31 cellular contexts compared by ENCODE assay signal in the genomic region with DNA sequence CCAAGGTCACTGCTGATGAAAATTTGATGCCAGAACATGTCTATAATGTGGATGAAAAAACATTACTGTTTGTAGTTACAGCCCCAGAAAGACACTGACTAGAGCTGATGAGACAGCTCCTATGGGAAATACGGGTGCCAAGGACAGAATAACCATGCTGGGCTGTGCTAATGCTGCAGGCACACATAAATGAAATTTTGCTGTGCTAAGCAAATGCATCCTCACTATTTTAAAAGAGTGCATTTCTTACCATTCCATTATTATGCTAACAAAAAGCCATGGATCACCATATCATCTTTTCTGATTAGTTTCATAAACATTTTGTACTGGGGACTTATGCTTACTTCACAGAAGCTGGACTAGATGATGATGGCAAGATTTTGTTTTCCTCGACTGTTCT.
"Had no signal": no experiment of that assay in that cellular context is flagged by ENCODE, and none has a peak within 500 bp of the region (broad histone marks: within the 10 kb centered on the region; RNA-seq: fewer than 3 reads in every experiment).

No MANE protein-coding gene starts in this region.

- DNase-seq: activated CD4-positive, alpha-beta memory T cell treated with anti-CD3 and anti-CD28 coated beads, Interleukin-2, amount 10 ng/mL, durations not matched to agents 7 days and 5 days; activated CD4-positive, alpha-beta T cell treated with anti-CD3 and anti-CD28 coated beads for 1 hour; activated CD4-positive, alpha-beta T cell treated with anti-CD3 and anti-CD28 coated beads for 36 hours; activated CD4-positive, alpha-beta T cell treated with anti-CD3 and anti-CD28 coated beads for 48 hours; activated CD4-positive, alpha-beta T cell treated with anti-CD3 and anti-CD28 coated beads, Interleukin-2, amount 10 ng/mL, durations not matched to agents 7 days and 5 days; activated CD4-positive, alpha-beta T cell treated with anti-CD3 and anti-CD28 coated beads, Interleukin-2, amount 50 U/mL, for 48 hours; activated CD4-positive, CD25-positive, alpha-beta regulatory T cell; activated CD8-positive, alpha-beta memory T cell treated with anti-CD3 and anti-CD28 coated beads for 24 hours; activated CD8-positive, alpha-beta memory T cell treated with anti-CD3 and anti-CD28 coated beads, Interleukin-2, amount 10 ng/mL, durations not matched to agents 7 days and 5 days; activated CD8-positive, alpha-beta memory T cell treated with anti-CD3 and anti-CD28 coated beads, Interleukin-2, amount 50 U/mL, for 48 hours; activated CD8-positive, alpha-beta T cell treated with anti-CD3 and anti-CD28 coated beads, Interleukin-2, amount 10 ng/mL, durations not matched to agents 7 days and 5 days; activated effector memory CD4-positive, alpha-beta T cell treated with Interleukin-2 at 50 U/mL for 16 hours; activated gamma-delta T cell; activated naive CD4-positive, alpha-beta T cell treated with anti-CD3 and anti-CD28 coated beads, Interleukin-2, amount 10 ng/mL, durations not matched to agents 7 days and 5 days; activated naive CD4-positive, alpha-beta T cell treated with Interleukin-2 at 50 U/mL for 16 hours; activated naive CD8-positive, alpha-beta T cell treated with anti-CD3 and anti-CD28 coated beads, Interleukin-2, amount 10 ng/mL, durations not matched to agents 7 days and 5 days; activated naive CD8-positive, alpha-beta T cell treated with anti-CD3 and anti-CD28 coated beads, Interleukin-2, amount 50 U/mL, for 24 hours; activated T-cell treated with anti-CD3 and anti-CD28 coated beads, Interleukin-2, amount 50 U/mL, for 24 hours; activated T-cell treated with anti-CD3 and anti-CD28 coated beads, Interleukin-2, amount 50 U/mL, for 48 hours; amygdala; anterior cingulate cortex; caudate nucleus; cerebellar nuclear complex; T-helper 17 cell; T1000; WERI-Rb-1 had no signal

- H3K4me3 ChIP-seq: ascending aorta, cardiac muscle cell had no signal

- H3K4me1 ChIP-seq: ascending aorta had no signal

- H3K27ac ChIP-seq: ascending aorta, cardiac muscle cell, WERI-Rb-1 had no signal

- FAIRE-seq: bronchial epithelial cell had no signal

- H3K27me3 ChIP-seq: ascending aorta, cardiac muscle cell had no signal

- H3K36me3 ChIP-seq: WERI-Rb-1 had no signal

- H3K9me3 ChIP-seq: ascending aorta had no signal

- ATAC-seq: activated CD4-positive, alpha-beta T cell treated with anti-CD3 and anti-CD28 coated beads for 36 hours; activated CD4-positive, CD25-positive, alpha-beta regulatory T cell treated with anti-CD3 and anti-CD28 coated beads, Interleukin-2, amount 50 U/mL, for 24 hours; activated CD8-positive, alpha-beta memory T cell treated with anti-CD3 and anti-CD28 coated beads, Interleukin-2, amount 10 ng/mL, durations not matched to agents 7 days and 5 days; activated CD8-positive, alpha-beta T cell treated with anti-CD3 and anti-CD28 coated beads, Interleukin-2, amount 10 ng/mL, durations not matched to agents 7 days and 5 days; activated naive CD8-positive, alpha-beta T cell treated with anti-CD3 and anti-CD28 coated beads, Interleukin-2, amount 50 U/mL, for 24 hours; T-helper 17 cell; WTC11 had no signal
